Comparison of ENCODE assay signal across 24 cellular contexts in the genomic region with DNA sequence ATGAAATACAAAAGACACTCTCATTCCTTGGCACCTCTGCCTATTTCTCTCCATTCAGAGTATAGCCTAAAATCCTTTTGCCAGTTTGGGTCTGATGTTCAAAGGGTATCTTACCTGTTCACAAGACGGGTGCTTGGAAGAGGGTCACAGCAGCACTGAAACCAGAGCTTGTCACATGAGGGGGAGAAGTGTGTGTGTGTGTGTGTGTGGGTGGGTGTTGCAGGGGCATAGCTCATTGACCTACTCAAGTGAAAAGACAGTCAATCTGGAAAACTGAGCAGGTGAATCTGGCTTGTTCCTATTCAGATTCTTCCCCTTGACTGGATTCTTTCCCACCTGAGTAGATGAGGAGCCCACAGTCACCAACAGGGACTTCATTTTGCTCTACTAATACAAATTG.
"Had no signal": no experiment of that assay in that cellular context is flagged by ENCODE, and none has a peak within 500 bp of the region (broad histone marks: within the 10 kb centered on the region; RNA-seq: fewer than 3 reads in every experiment).

No MANE protein-coding gene starts in this region.

- H3K27me3 ChIP-seq: breast epithelium, colonic mucosa, Peyer's patch, SJSA1 had no signal

- H3K4me1 ChIP-seq: breast epithelium, colonic mucosa, SJSA1 had no signal

- H3K9me3 ChIP-seq: breast epithelium, colonic mucosa, Peyer's patch, SJSA1 had no signal

- ATAC-seq: activated CD8-positive, alpha-beta memory T cell treated with anti-CD3 and anti-CD28 coated beads, Interleukin-2, amount 10 ng/mL, durations not matched to agents 7 days and 5 days; K562; T-helper 17 cell had no signal

- H3K27ac ChIP-seq: breast epithelium, colonic mucosa, Peyer's patch, RWPE1, SJSA1 had no signal

- DNase-seq: activated CD4-positive, alpha-beta T cell treated with anti-CD3 and anti-CD28 coated beads, Interleukin-2, amount 10 ng/mL, durations not matched to agents 24 days and 14 days; activated CD4-positive, alpha-beta T cell treated with anti-CD3 and anti-CD28 coated beads, Interleukin-2, amount 50 U/mL, for 48 hours; activated CD4-positive, CD25-positive, alpha-beta regulatory T cell treated with anti-CD3 and anti-CD28 coated beads, Interleukin-2, amount 50 U/mL, for 72 hours; activated CD8-positive, alpha-beta memory T cell treated with anti-CD3 and anti-CD28 coated beads, Interleukin-2, amount 10 ng/mL, durations not matched to agents 7 days and 5 days; activated effector memory CD4-positive, alpha-beta T cell treated with Interleukin-2 at 50 U/mL for 16 hours; activated naive CD4-positive, alpha-beta T cell; activated T-cell treated with anti-CD3 and anti-CD28 coated beads, Interleukin-2, amount 50 U/mL, for 24 hours; aorta; caudate nucleus; colonic mucosa; Karpas-422; MM.1S; NCI-H1694; NCI-H2029; NCI-H526 treated with DMSO at 0.1 percent for 48 hours; OCI-M1; Peyer's patch; Right ventricle myocardium superior; T-helper 17 cell; T-helper 9 cell had no signal

- H3K4me3 ChIP-seq: breast epithelium, colonic mucosa, K562, Peyer's patch, SJSA1 had no signal

- H3K36me3 ChIP-seq: breast epithelium, colonic mucosa, Peyer's patch, SJSA1 had no signal
